1 cellular context compared by ENCODE assay signal in the genomic region with DNA sequence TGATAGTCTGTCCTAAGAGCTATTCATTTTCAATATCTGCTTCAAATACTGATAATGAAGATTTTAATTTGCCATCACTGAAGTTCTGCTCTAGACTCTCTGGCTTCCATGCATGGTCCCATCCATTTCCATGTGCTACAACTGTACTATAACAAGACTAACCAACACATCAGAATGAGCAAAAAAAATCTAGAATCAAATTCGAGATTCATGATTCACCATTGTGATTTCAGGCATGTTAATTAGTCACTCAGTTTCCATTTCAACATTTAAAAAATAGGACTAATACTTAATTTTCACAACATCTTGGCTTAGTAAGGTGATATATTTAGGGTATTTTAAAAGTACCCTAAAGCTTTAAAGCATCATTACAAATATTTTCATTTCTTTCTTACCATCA.
TF ChIP-seq lines count a peak whose summit lies in the region.

No MANE protein-coding gene starts in this region.

TF ChIP-seq in WTC11, 78 proteins besides CTCF, POLR2A, EP300 and RAD21 (continued from another document):
- TF ChIP-seq, protein P1, sequence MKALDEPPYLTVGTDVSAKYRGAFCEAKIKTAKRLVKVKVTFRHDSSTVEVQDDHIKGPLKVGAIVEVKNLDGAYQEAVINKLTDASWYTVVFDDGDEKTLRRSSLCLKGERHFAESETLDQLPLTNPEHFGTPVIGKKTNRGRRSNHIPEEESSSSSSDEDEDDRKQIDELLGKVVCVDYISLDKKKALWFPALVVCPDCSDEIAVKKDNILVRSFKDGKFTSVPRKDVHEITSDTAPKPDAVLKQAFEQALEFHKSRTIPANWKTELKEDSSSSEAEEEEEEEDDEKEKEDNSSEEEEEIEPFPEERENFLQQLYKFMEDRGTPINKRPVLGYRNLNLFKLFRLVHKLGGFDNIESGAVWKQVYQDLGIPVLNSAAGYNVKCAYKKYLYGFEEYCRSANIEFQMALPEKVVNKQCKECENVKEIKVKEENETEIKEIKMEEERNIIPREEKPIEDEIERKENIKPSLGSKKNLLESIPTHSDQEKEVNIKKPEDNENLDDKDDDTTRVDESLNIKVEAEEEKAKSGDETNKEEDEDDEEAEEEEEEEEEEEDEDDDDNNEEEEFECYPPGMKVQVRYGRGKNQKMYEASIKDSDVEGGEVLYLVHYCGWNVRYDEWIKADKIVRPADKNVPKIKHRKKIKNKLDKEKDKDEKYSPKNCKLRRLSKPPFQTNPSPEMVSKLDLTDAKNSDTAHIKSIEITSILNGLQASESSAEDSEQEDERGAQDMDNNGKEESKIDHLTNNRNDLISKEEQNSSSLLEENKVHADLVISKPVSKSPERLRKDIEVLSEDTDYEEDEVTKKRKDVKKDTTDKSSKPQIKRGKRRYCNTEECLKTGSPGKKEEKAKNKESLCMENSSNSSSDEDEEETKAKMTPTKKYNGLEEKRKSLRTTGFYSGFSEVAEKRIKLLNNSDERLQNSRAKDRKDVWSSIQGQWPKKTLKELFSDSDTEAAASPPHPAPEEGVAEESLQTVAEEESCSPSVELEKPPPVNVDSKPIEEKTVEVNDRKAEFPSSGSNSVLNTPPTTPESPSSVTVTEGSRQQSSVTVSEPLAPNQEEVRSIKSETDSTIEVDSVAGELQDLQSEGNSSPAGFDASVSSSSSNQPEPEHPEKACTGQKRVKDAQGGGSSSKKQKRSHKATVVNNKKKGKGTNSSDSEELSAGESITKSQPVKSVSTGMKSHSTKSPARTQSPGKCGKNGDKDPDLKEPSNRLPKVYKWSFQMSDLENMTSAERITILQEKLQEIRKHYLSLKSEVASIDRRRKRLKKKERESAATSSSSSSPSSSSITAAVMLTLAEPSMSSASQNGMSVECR (CRISPR knock-in tag; IDR thresholded peaks at IDR 0.05; ENCODE audit: borderline replicate concordance) = no peak
- no peak for TF ChIP-seq ZNF138 (CRISPR knock-in tag; conservative IDR thresholded peaks at IDR 0.05)
- TF ChIP-seq, protein P2, sequence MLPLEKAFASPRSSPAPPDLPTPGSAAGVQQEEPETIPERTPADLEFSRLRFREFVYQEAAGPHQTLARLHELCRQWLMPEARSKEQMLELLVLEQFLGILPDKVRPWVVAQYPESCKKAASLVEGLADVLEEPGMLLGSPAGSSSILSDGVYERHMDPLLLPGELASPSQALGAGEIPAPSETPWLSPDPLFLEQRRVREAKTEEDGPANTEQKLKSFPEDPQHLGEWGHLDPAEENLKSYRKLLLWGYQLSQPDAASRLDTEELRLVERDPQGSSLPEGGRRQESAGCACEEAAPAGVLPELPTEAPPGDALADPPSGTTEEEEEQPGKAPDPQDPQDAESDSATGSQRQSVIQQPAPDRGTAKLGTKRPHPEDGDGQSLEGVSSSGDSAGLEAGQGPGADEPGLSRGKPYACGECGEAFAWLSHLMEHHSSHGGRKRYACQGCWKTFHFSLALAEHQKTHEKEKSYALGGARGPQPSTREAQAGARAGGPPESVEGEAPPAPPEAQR (CRISPR knock-in tag; IDR thresholded peaks at IDR 0.05) = no peak
- TF ChIP-seq ZNF121 (CRISPR knock-in tag; IDR thresholded peaks at IDR 0.05) = no peak
- TF ChIP-seq, protein P3, sequence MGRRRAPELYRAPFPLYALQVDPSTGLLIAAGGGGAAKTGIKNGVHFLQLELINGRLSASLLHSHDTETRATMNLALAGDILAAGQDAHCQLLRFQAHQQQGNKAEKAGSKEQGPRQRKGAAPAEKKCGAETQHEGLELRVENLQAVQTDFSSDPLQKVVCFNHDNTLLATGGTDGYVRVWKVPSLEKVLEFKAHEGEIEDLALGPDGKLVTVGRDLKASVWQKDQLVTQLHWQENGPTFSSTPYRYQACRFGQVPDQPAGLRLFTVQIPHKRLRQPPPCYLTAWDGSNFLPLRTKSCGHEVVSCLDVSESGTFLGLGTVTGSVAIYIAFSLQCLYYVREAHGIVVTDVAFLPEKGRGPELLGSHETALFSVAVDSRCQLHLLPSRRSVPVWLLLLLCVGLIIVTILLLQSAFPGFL (CRISPR knock-in tag; IDR thresholded peaks at IDR 0.05; ENCODE audit: borderline replicate concordance) = no peak
- no peak for TF ChIP-seq TP53 (CRISPR knock-in tag; IDR thresholded peaks at IDR 0.05)
TF ChIP-seq in WTC11: peak in this region for 0.
